In the genomic region with DNA sequence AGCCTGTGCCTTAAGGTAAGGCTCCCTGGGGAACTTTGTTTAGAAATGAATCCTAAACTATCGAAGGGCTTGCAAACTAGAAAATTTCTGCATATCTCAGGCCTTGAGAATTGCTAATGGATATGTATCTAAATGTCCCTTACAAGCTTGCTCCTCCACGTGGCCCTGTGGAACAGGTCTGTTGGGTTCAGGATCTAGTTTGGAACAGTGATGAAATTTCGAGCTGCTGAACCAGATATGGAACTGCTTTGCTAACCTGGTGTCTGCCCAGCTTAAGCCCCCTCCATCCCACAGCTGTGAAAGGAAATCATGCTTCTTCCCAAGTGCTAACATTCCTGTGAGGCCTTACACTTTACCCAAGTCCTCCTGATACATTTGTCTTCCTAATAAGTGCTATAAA, we compare ENCODE assay signal across 14 cellular contexts. TPM values are rescaled to one million over a fixed set of nuclear protein-coding genes. Genes with fewer than 3 reads are reported as not detected.
DNase-seq lines count a peak whose midpoint lies in the region; ATAC-seq, FAIRE-seq and TF ChIP-seq lines count a peak whose summit lies in the region.
"Had no signal": no experiment of that assay in that cellular context is flagged by ENCODE, and none has a peak within 500 bp of the region (broad histone marks: within the 10 kb centered on the region; RNA-seq: fewer than 3 reads in every experiment).

No MANE protein-coding gene starts in this region.

- FAIRE-seq in kidney (lab: Jason Lieb, UNC) = no peak
- FAIRE-seq: D721Med had no signal

- peak overlapping the region; percentile 62 for H3K27ac Mint-ChIP-seq in T-helper 1 cell treated with Interleukin-12 subunit alpha and Interleukin-12 subunit beta and Interleukin-4 antibody, amounts not matched to agents 30 μg/mL and 1 μg/mL, for 36 hours

- H3K4me1 ChIP-seq in esophagus squamous epithelium (peaks cover 47 to 100% (median 86%) of the 10 kb centered on the region in 3 donors), kidney (ENCODE audit: control insufficient read depth in 1 of 2, insufficient read depth in 1 of 2, low read depth in 1 of 2, low read length in 2 of 2) (peaks cover 14 to 29% of the 10 kb centered on the region in 2 donors)

- 33 to 38% methylated on average over 3 of the region's 3 CpGs for WGBS in esophagus squamous epithelium, 2 donors

- H3K27me3 ChIP-seq in esophagus squamous epithelium = no peaks in the 10 kb centered on the region
- H3K27me3 ChIP-seq: heart right ventricle had no signal

- H3K9me3 Mint-ChIP-seq in T-helper 1 cell treated with Interleukin-12 subunit alpha and Interleukin-12 subunit beta and Interleukin-4 antibody, amounts not matched to agents 30 μg/mL and 1 μg/mL, for 36 hours = no peaks in the 10 kb centered on the region

- DNase-seq in T-helper 1 cell = no peak
- DNase-seq in OCI-M1 (lab: John Stamatoyannopoulos, UW) = peak; percentile 45
- DNase-seq in esophagus squamous epithelium (lab: John Stamatoyannopoulos, UW) = no peak
- DNase-seq in kidney = no peak
- DNase-seq in left cardiac atrium = no peak
- no peak for DNase-seq in NCI-H510A treated with DMSO at 0.1 percent for 48 hours (lab: John Stamatoyannopoulos, UW)
- DNase-seq: amygdala, heart right ventricle, NCI-H1930, right cardiac atrium had no signal

- no peaks in the 10 kb centered on the region for H3K9me3 ChIP-seq in esophagus squamous epithelium
- H3K9me3 ChIP-seq in kidney (ENCODE audit: control insufficient read depth in 1 of 2, low read length in 2 of 2) = no peaks in the 10 kb centered on the region
- H3K9me3 ChIP-seq: heart right ventricle had no signal

- no peak overlapping the region for H3K4me3 Mint-ChIP-seq in T-helper 1 cell treated with Interleukin-12 subunit alpha and Interleukin-12 subunit beta and Interleukin-4 antibody, amounts not matched to agents 30 μg/mL and 1 μg/mL, for 36 hours

- intact Hi-C loops in esophagus squamous epithelium (cut with DNase I) (no loop called here), kidney (cut with DNase I) (no loop called here), left cardiac atrium (cut with DNase I) (no loop called here)

- H3K27me3 Mint-ChIP-seq in T-helper 1 cell treated with Interleukin-12 subunit alpha and Interleukin-12 subunit beta and Interleukin-4 antibody, amounts not matched to agents 30 μg/mL and 1 μg/mL, for 36 hours (ENCODE audit: low read depth) = no peaks in the 10 kb centered on the region

- peaks cover 66% of the 10 kb centered on the region for H3K4me1 Mint-ChIP-seq in T-helper 1 cell treated with Interleukin-12 subunit alpha and Interleukin-12 subunit beta and Interleukin-4 antibody, amounts not matched to agents 30 μg/mL and 1 μg/mL, for 36 hours (ENCODE audit: low read depth)

- no peak overlapping the region for H3K9ac ChIP-seq in kidney (ENCODE audit: low read length in 2 of 2)

- TF ChIP-seq CTCF in esophagus squamous epithelium (IDR thresholded peaks at IDR 0.05) (no peak), kidney (IDR thresholded peaks at IDR 0.05; ENCODE audit: borderline replicate concordance, extremely low read depth, insufficient read depth) (no peak)

- H3K27ac ChIP-seq in esophagus squamous epithelium (peak overlapping the region; percentile 77 to 99 (median 90)), skin epidermis (peak overlapping the region in 18 of 21 experiments; percentile 13 to 72 (median 44)), kidney (ENCODE audit: low read depth in 2 of 2, low read length in 2 of 2) (peak overlapping the region in 1 of 2 donors; percentile 13)
- H3K27ac ChIP-seq: heart right ventricle had no signal

- H3K36me3 ChIP-seq in esophagus squamous epithelium (no peaks in the 10 kb centered on the region), kidney (ENCODE audit: control insufficient read depth in 1 of 2, insufficient read depth in 2 of 2, low read length in 2 of 2) (no peaks in the 10 kb centered on the region)

- ATAC-seq in left cardiac atrium = no peak
- ATAC-seq: HCT116, right cardiac atrium had no signal

- H3K36me3 Mint-ChIP-seq in T-helper 1 cell treated with Interleukin-12 subunit alpha and Interleukin-12 subunit beta and Interleukin-4 antibody, amounts not matched to agents 30 μg/mL and 1 μg/mL, for 36 hours (ENCODE audit: low read depth) = peaks cover 15% of the 10 kb centered on the region

- H3K4me3 ChIP-seq in esophagus squamous epithelium (no peak overlapping the region), skin epidermis (no peak overlapping the region), kidney (ENCODE audit: low read length in 2 of 2) (no peak overlapping the region)
- H3K4me3 ChIP-seq: heart right ventricle had no signal

- no peak for TF ChIP-seq POLR2A in esophagus squamous epithelium (IDR thresholded peaks at IDR 0.05)

RNA-seq across cellular contexts. Expression of gene SREBF2, which starts 11.6 kb away (rescaled TPM):
- total RNA-seq in esophagus squamous epithelium = 100 to 1,000 TPM in 2 of 4 donors, 10 to 100 TPM in 2; 72.8 to 138 (median 98.6) TPM
- total RNA-seq in kidney = 71.4 TPM
- polyA plus RNA-seq in kidney (ENCODE audit: insufficient read depth, low read depth, low replicate concordance) = 49.2 TPM
- total RNA-seq in left cardiac atrium = 10 to 100 TPM; 58.7 to 84.0 TPM

RNA-seq across cellular contexts. Expression of gene CCDC134, which starts 44.0 kb away (rescaled TPM):
- 1 to 10 TPM; 5.1 to 9.0 (median 7.2) TPM for total RNA-seq in esophagus squamous epithelium
- total RNA-seq in kidney = 12.2 TPM
- polyA plus RNA-seq in kidney (ENCODE audit: insufficient read depth, low read depth, low replicate concordance) = 5.0 TPM
- 1 to 10 TPM; 4.9 to 5.4 TPM for total RNA-seq in left cardiac atrium
